ENCODE assay signal across 1 cellular context in genomic region chr4:56544573-56545131, GRCh38.
A peak's percentile ranks its signal among the peaks of the same experiment; 100 is the strongest.
TF ChIP-seq lines count a peak whose summit lies in the region.

No MANE protein-coding gene starts in this region.

TF ChIP-seq in HepG2, 621 proteins besides CTCF, POLR2A, EP300 and RAD21 (continued from another document and continues in another):
- TF ChIP-seq ZNF646 (CRISPR knock-in tag; IDR thresholded peaks at IDR 0.05) (peak; percentile 73; the same call in 1 of the 2 replicates), AKAP8 (CRISPR knock-in tag; IDR thresholded peaks at IDR 0.05) (no peak), GLI4 (CRISPR knock-in tag; IDR thresholded peaks at IDR 0.05; ENCODE audit: borderline replicate concordance) (no peak), ZFP62 (CRISPR knock-in tag; IDR thresholded peaks at IDR 0.05) (no peak), RBFOX2 (IDR thresholded peaks at IDR 0.05; ENCODE audit: low read depth, low read length) (no peak), MAZ (IDR thresholded peaks at IDR 0.05; ENCODE audit: borderline replicate concordance, low read depth, low read length) (peak; percentile 88), MAZ (CRISPR knock-in tag; IDR thresholded peaks at IDR 0.05; ENCODE audit: low read depth) (peak; percentile 73), BCL6 (CRISPR knock-in tag; IDR thresholded peaks at IDR 0.05) (0 out of 2 replicates have a peak, but pooled peaks have one; percentile 40), REXO4 (CRISPR knock-in tag; IDR thresholded peaks at IDR 0.05; ENCODE audit: borderline replicate concordance) (no peak), ISL2 (CRISPR knock-in tag; IDR thresholded peaks at IDR 0.05) (peak; percentile 22; the same call in 1 of the 2 replicates), ZNF496 (CRISPR knock-in tag; IDR thresholded peaks at IDR 0.05; ENCODE audit: insufficient replicate concordance) (no peak), ZNF598 (CRISPR knock-in tag; IDR thresholded peaks at IDR 0.05; ENCODE audit: borderline replicate concordance) (0 out of 2 replicates have a peak, but pooled peaks have one; percentile 33), CBX2 (IDR thresholded peaks at IDR 0.05; ENCODE audit: low read depth, low read length) (no peak), CBX2 (CRISPR knock-in tag; IDR thresholded peaks at IDR 0.05; ENCODE audit: low read depth) (peak; percentile 78; the same call in 1 of the 2 replicates), RFXAP (CRISPR knock-in tag; IDR thresholded peaks at IDR 0.05; ENCODE audit: borderline replicate concordance) (0 out of 2 replicates have a peak, but pooled peaks have one; percentile 33), CBX1 (IDR thresholded peaks at IDR 0.05; ENCODE audit: low read depth) (peak; percentile 84), ZNF724P (CRISPR knock-in tag; IDR thresholded peaks at IDR 0.05; ENCODE audit: borderline replicate concordance) (0 out of 2 replicates have a peak, but pooled peaks have one; percentile 71), GATAD2A (CRISPR knock-in tag; IDR thresholded peaks at IDR 0.05) (peak; percentile 60), FOXC1 (CRISPR knock-in tag; IDR thresholded peaks at IDR 0.05; ENCODE audit: borderline replicate concordance) (peak; percentile 34; the same call in 1 of the 2 replicates), HMG20B (CRISPR knock-in tag; conservative IDR thresholded peaks at IDR 0.05) (no peak), GATA4 (IDR thresholded peaks at IDR 0.05; ENCODE audit: borderline replicate concordance, low read depth) (no peak), MYC (CRISPR knock-in tag; IDR thresholded peaks at IDR 0.05; ENCODE audit: borderline replicate concordance) (peak; percentile 95), BRCA1 (CRISPR knock-in tag; IDR thresholded peaks at IDR 0.05) (peak; percentile 85), ZNF780A (CRISPR knock-in tag; IDR thresholded peaks at IDR 0.05) (no peak), ZNF503 (CRISPR knock-in tag; IDR thresholded peaks at IDR 0.05) (0 out of 2 replicates have a peak, but pooled peaks have one; percentile 47), ZNF256 (CRISPR knock-in tag; conservative IDR thresholded peaks at IDR 0.05) (no peak), ZNF12 (CRISPR knock-in tag; IDR thresholded peaks at IDR 0.05) (peak; percentile 24; the same call in 1 of the 2 replicates), ZNF619 (CRISPR knock-in tag; IDR thresholded peaks at IDR 0.05) (0 out of 2 replicates have a peak, but pooled peaks have one; percentile 80), ZBTB8A (CRISPR knock-in tag; IDR thresholded peaks at IDR 0.05; ENCODE audit: borderline replicate concordance, low read depth) (no peak), ZNF564 (CRISPR knock-in tag; IDR thresholded peaks at IDR 0.05) (0 out of 2 replicates have a peak, but pooled peaks have one; percentile 44), NR0B2 (CRISPR knock-in tag; IDR thresholded peaks at IDR 0.05) (no peak), LCORL (IDR thresholded peaks at IDR 0.05) (no peak), LCORL (CRISPR knock-in tag; IDR thresholded peaks at IDR 0.05) (peak; percentile 76; the same call in 1 of the 2 replicates), KLF12 (CRISPR knock-in tag; IDR thresholded peaks at IDR 0.05; ENCODE audit: borderline replicate concordance) (0 out of 2 replicates have a peak, but pooled peaks have one; percentile 34), HDAC1 (CRISPR knock-in tag; IDR thresholded peaks at IDR 0.05) (peak; percentile 66), MXD1 (CRISPR knock-in tag; IDR thresholded peaks at IDR 0.05) (peak; percentile 70; the same call in 1 of the 2 replicates), JARID2 (CRISPR knock-in tag; IDR thresholded peaks at IDR 0.05; ENCODE audit: insufficient replicate concordance) (peak; percentile 75), CC2D1A (CRISPR knock-in tag; IDR thresholded peaks at IDR 0.05) (no peak)
- TF ChIP-seq, protein P1, sequence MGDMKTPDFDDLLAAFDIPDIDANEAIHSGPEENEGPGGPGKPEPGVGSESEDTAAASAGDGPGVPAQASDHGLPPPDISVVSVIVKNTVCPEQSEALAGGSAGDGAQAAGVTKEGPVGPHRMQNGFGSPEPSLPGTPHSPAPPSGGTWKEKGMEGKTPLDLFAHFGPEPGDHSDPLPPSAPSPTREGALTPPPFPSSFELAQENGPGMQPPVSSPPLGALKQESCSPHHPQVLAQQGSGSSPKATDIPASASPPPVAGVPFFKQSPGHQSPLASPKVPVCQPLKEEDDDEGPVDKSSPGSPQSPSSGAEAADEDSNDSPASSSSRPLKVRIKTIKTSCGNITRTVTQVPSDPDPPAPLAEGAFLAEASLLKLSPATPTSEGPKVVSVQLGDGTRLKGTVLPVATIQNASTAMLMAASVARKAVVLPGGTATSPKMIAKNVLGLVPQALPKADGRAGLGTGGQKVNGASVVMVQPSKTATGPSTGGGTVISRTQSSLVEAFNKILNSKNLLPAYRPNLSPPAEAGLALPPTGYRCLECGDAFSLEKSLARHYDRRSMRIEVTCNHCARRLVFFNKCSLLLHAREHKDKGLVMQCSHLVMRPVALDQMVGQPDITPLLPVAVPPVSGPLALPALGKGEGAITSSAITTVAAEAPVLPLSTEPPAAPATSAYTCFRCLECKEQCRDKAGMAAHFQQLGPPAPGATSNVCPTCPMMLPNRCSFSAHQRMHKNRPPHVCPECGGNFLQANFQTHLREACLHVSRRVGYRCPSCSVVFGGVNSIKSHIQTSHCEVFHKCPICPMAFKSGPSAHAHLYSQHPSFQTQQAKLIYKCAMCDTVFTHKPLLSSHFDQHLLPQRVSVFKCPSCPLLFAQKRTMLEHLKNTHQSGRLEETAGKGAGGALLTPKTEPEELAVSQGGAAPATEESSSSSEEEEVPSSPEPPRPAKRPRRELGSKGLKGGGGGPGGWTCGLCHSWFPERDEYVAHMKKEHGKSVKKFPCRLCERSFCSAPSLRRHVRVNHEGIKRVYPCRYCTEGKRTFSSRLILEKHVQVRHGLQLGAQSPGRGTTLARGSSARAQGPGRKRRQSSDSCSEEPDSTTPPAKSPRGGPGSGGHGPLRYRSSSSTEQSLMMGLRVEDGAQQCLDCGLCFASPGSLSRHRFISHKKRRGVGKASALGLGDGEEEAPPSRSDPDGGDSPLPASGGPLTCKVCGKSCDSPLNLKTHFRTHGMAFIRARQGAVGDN (CRISPR knock-in tag; IDR thresholded peaks at IDR 0.05): peak; percentile 88
- TF ChIP-seq, protein P2, sequence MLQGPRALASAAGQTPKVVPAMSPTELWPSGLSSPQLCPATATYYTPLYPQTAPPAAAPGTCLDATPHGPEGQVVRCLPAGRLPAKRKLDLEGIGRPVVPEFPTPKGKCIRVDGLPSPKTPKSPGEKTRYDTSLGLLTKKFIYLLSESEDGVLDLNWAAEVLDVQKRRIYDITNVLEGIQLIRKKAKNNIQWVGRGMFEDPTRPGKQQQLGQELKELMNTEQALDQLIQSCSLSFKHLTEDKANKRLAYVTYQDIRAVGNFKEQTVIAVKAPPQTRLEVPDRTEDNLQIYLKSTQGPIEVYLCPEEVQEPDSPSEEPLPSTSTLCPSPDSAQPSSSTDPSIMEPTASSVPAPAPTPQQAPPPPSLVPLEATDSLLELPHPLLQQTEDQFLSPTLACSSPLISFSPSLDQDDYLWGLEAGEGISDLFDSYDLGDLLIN (CRISPR knock-in tag; IDR thresholded peaks at IDR 0.05; ENCODE audit: borderline replicate concordance): no peak
- TF ChIP-seq, protein P3, sequence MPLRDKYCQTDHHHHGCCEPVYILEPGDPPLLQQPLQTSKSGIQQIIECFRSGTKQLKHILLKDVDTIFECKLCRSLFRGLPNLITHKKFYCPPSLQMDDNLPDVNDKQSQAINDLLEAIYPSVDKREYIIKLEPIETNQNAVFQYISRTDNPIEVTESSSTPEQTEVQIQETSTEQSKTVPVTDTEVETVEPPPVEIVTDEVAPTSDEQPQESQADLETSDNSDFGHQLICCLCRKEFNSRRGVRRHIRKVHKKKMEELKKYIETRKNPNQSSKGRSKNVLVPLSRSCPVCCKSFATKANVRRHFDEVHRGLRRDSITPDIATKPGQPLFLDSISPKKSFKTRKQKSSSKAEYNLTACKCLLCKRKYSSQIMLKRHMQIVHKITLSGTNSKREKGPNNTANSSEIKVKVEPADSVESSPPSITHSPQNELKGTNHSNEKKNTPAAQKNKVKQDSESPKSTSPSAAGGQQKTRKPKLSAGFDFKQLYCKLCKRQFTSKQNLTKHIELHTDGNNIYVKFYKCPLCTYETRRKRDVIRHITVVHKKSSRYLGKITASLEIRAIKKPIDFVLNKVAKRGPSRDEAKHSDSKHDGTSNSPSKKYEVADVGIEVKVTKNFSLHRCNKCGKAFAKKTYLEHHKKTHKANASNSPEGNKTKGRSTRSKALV (CRISPR knock-in tag; IDR thresholded peaks at IDR 0.05): peak; percentile 93
- TF ChIP-seq, protein P4, sequence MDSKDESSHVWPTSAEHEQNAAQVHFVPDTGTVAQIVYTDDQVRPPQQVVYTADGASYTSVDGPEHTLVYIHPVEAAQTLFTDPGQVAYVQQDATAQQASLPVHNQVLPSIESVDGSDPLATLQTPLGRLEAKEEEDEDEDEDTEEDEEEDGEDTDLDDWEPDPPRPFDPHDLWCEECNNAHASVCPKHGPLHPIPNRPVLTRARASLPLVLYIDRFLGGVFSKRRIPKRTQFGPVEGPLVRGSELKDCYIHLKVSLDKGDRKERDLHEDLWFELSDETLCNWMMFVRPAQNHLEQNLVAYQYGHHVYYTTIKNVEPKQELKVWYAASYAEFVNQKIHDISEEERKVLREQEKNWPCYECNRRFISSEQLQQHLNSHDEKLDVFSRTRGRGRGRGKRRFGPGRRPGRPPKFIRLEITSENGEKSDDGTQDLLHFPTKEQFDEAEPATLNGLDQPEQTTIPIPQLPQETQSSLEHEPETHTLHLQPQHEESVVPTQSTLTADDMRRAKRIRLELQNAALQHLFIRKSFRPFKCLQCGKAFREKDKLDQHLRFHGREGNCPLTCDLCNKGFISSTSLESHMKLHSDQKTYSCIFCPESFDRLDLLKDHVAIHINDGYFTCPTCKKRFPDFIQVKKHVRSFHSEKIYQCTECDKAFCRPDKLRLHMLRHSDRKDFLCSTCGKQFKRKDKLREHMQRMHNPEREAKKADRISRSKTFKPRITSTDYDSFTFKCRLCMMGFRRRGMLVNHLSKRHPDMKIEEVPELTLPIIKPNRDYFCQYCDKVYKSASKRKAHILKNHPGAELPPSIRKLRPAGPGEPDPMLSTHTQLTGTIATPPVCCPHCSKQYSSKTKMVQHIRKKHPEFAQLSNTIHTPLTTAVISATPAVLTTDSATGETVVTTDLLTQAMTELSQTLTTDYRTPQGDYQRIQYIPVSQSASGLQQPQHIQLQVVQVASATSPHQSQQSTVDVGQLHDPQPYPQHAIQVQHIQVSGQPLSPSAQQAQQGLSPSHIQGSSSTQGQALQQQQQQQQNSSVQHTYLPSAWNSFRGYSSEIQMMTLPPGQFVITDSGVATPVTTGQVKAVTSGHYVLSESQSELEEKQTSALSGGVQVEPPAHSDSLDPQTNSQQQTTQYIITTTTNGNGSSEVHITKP (CRISPR knock-in tag; IDR thresholded peaks at IDR 0.05; ENCODE audit: low read depth): peak; percentile 53; the same call in 1 of the 2 replicates
